21 cellular contexts compared by ENCODE assay signal in genomic region chr9:38761334-38761733, GRCh38. TPM values are rescaled to one million over a fixed set of nuclear protein-coding genes. Genes with fewer than 3 reads are reported as not detected.
DNase-seq lines count a peak whose midpoint lies in the region; ATAC-seq and TF ChIP-seq lines count a peak whose summit lies in the region.
"Had no signal": no experiment of that assay in that cellular context is flagged by ENCODE, and none has a peak within 500 bp of the region (broad histone marks: within the 10 kb centered on the region; RNA-seq: fewer than 3 reads in every experiment).

No MANE protein-coding gene starts in this region.

- H3K4me2 ChIP-seq in H9 (ENCODE audit: insufficient read depth, insufficient read length, low read length) (peak overlapping the region; percentile 19), parathyroid adenoma (ENCODE audit: low read length) (no peak overlapping the region)

- H3K23me2 ChIP-seq in H9 (ENCODE audit: insufficient read length, low read depth, low read length, poor library complexity, severe bottlenecking), result no peaks in the 10 kb centered on the region

- H2AFZ ChIP-seq in H9 (ENCODE audit: low read length) (peak overlapping the region; percentile 94), parathyroid adenoma (peak overlapping the region; percentile 56)
- H2AFZ ChIP-seq: GM23248 had no signal

- CTCF ChIA-PET in WTC11 (lab: Charles Lee), result interaction anchor here (0.8 to 1.2 kb wide), 3 partner anchors 34 to 344 kb away, joined by 3 to 4 read pairs (median 3); no protein-coding TSS in a partner anchor

- H3K9ac ChIP-seq in H9 (ENCODE audit: extremely low read depth, insufficient read length, low read length) (no peak overlapping the region), iPS-20b (ENCODE audit: low read depth, low read length) (peak overlapping the region; percentile 29; the same call in 1 of the 2 replicates), parathyroid adenoma (no peak overlapping the region)
- H3K9ac ChIP-seq: GM23248 had no signal

- no peak overlapping the region for H2BK20ac ChIP-seq in H9 (ENCODE audit: low read depth, low read length, poor library complexity, severe bottlenecking)

- H2BK120ac ChIP-seq in H9 (ENCODE audit: low read depth, low read length, poor library complexity, severe bottlenecking), result no peak overlapping the region

- no peaks in the 10 kb centered on the region for H4K20me1 ChIP-seq in H9 (ENCODE audit: control insufficient read depth, insufficient read depth, insufficient read length)

- peak overlapping the region; percentile 56 to 90 (median 78); a peak in 6 of 7 replicates for H3K27ac Mint-ChIP-seq in H9
- H3K27ac Mint-ChIP-seq in WTC11, result peak overlapping the region; percentile 93
- H3K27ac Mint-ChIP-seq: activated naive CD4-positive, alpha-beta T cell treated with anti-CD3 and anti-CD28 coated beads, Interleukin-2, amount 10 ng/mL, durations not matched to agents 7 days and 5 days; CD4-positive, alpha-beta memory T cell; dendritic cell treated with granulocyte-macrophage colony-stimulating factor and Interleukin-4, amounts not matched to agents 40 ng/mL and 50 ng/mL, for 4 days; type B pancreatic cell had no signal

- H3K18ac ChIP-seq in H9 (ENCODE audit: insufficient read length, low read depth, low read length), result no peak overlapping the region

- H3K79me2 ChIP-seq in H9 (ENCODE audit: insufficient read depth, low read length), result no peaks in the 10 kb centered on the region
- H3K79me2 ChIP-seq in parathyroid adenoma, result no peaks in the 10 kb centered on the region

- no peaks in the 10 kb centered on the region for H3K27me3 Mint-ChIP-seq in H9 (ENCODE audit: low read depth)
- H3K27me3 Mint-ChIP-seq in WTC11 (ENCODE audit: low read depth), result no peaks in the 10 kb centered on the region
- H3K27me3 Mint-ChIP-seq: activated naive CD4-positive, alpha-beta T cell treated with anti-CD3 and anti-CD28 coated beads, Interleukin-2, amount 10 ng/mL, durations not matched to agents 7 days and 5 days; dendritic cell treated with granulocyte-macrophage colony-stimulating factor and Interleukin-4, amounts not matched to agents 40 ng/mL and 50 ng/mL, for 4 days had no signal

- intact Hi-C loops in lower lobe of right lung (cut with DNase I), result no loop called here

- peaks cover 0 to 4% of the 10 kb centered on the region in 2 experiments; a peak in 2 of 5 replicates for H3K9me3 Mint-ChIP-seq in H9
- H3K9me3 Mint-ChIP-seq in WTC11, result no peaks in the 10 kb centered on the region; the same call in 1 of the 2 replicates
- H3K9me3 Mint-ChIP-seq: activated naive CD4-positive, alpha-beta T cell treated with anti-CD3 and anti-CD28 coated beads, Interleukin-2, amount 10 ng/mL, durations not matched to agents 7 days and 5 days; type B pancreatic cell had no signal

- H3K4me3 ChIP-seq in iPS-20b (ENCODE audit: low read length), result peak overlapping the region; percentile 25
- H3K4me3 ChIP-seq in parathyroid adenoma (ENCODE audit: low read depth, low read length), result no peak overlapping the region
- no peak overlapping the region for H3K4me3 ChIP-seq in lower lobe of right lung
- H3K4me3 ChIP-seq: GM23248 had no signal

- no peak overlapping the region for H3K14ac ChIP-seq in H9 (ENCODE audit: insufficient read depth, low read length)

- no peak overlapping the region for H2BK5ac ChIP-seq in H9 (ENCODE audit: insufficient read length, low read length)

- no peak overlapping the region for H3K4ac ChIP-seq in H9 (ENCODE audit: low read depth, low read length)

- no peak overlapping the region for H2BK12ac ChIP-seq in H9 (ENCODE audit: insufficient read length, low read depth, low read length)

- H3K27ac ChIP-seq in H9 (ENCODE audit: insufficient read length, low read depth, low read length) (peak overlapping the region; percentile 48), iPS-20b (ENCODE audit: low read length) (peak overlapping the region; percentile 52), parathyroid adenoma (no peak overlapping the region), lower lobe of right lung (no peak overlapping the region)
- H3K27ac ChIP-seq: GM23248 had no signal

- no peak overlapping the region for H2AK5ac ChIP-seq in H9 (ENCODE audit: insufficient read length, low read length)

- H4K8ac ChIP-seq in H9 (replicated peaks; ENCODE audit: insufficient read length, low read depth, low read length), result no peak overlapping the region

- no CpG with 5 or more reads among the region's 3 CpGs for WGBS in H9 (ENCODE audit: extremely low coverage, insufficient read length, low lambda C conversion rate)

- peaks cover 24 to 27% of the 10 kb centered on the region in 2 experiments for H3K4me1 Mint-ChIP-seq in H9
- peaks cover 29% of the 10 kb centered on the region for H3K4me1 Mint-ChIP-seq in WTC11
- H3K4me1 Mint-ChIP-seq: activated naive CD4-positive, alpha-beta T cell treated with anti-CD3 and anti-CD28 coated beads, Interleukin-2, amount 10 ng/mL, durations not matched to agents 7 days and 5 days; CD4-positive, alpha-beta memory T cell had no signal

- H3T11ph ChIP-seq in H9 (ENCODE audit: low read length), result peak overlapping the region; percentile 76

- H4K5ac ChIP-seq in H9 (ENCODE audit: insufficient read length, low read depth, low read length), result no peak overlapping the region

- H3K4me1 ChIP-seq in H9 (ENCODE audit: insufficient read depth, low read length), result 0 out of 2 replicates have a peak, but pooled peaks cover 5% of the 10 kb centered on the region
- H3K4me1 ChIP-seq in iPS-20b (ENCODE audit: insufficient read depth, low read length), result peaks cover 17% of the 10 kb centered on the region; the same call in 1 of the 2 replicates
- H3K4me1 ChIP-seq in parathyroid adenoma, result no peaks in the 10 kb centered on the region
- H3K4me1 ChIP-seq in lower lobe of right lung, result no peaks in the 10 kb centered on the region

- H3K9me3 ChIP-seq in H9 (ENCODE audit: control insufficient read depth, low read depth, low read length), result no peaks in the 10 kb centered on the region
- no peaks in the 10 kb centered on the region for H3K9me3 ChIP-seq in iPS-20b (ENCODE audit: insufficient read depth, low read depth, low read length)
- no peaks in the 10 kb centered on the region for H3K9me3 ChIP-seq in parathyroid adenoma (ENCODE audit: control insufficient read depth, low read length)
- H3K9me3 ChIP-seq in lower lobe of right lung, result no peaks in the 10 kb centered on the region

- H3K36me3 Mint-ChIP-seq in H9 (ENCODE audit: insufficient read depth in 1 of 3, low read depth in 3 of 3) (peaks cover 0 to 9% (median 0%) of the 10 kb centered on the region in 3 experiments; a peak in 4 of 7 replicates), WTC11 (no peaks in the 10 kb centered on the region)
- H3K36me3 Mint-ChIP-seq: activated naive CD4-positive, alpha-beta T cell treated with anti-CD3 and anti-CD28 coated beads, Interleukin-2, amount 10 ng/mL, durations not matched to agents 7 days and 5 days; CD4-positive, alpha-beta memory T cell; type B pancreatic cell had no signal

- no peak overlapping the region for H2BK15ac ChIP-seq in H9 (ENCODE audit: low read depth, low read length)

- TF ChIP-seq CTCF in H9 (conservative IDR thresholded peaks at IDR 0.05) (no peak), WTC11 (IDR thresholded peaks at IDR 0.05) (no peak), parathyroid adenoma (IDR thresholded peaks at IDR 0.05) (no peak), lower lobe of right lung (IDR thresholded peaks at IDR 0.05) (no peak)

- ATAC-seq in WTC11 (peak; percentile 73), GM21576 (IDR thresholded peaks at IDR 0.05; ENCODE audit: unreplicated experiment) (no peak), lower lobe of right lung (no peak)

- POLR2A ChIA-PET in WTC11 (lab: Charles Lee), result no interaction called here

- H3K56ac ChIP-seq in H9 (ENCODE audit: insufficient read length, low read depth, low read length), result no peak overlapping the region

- no peaks in the 10 kb centered on the region for H3K79me1 ChIP-seq in H9 (ENCODE audit: insufficient read depth, low read depth, low read length, poor library complexity, severe bottlenecking)

- no peak overlapping the region for H4K91ac ChIP-seq in H9 (ENCODE audit: insufficient read length, low read depth, low read length)

- H3K27me3 ChIP-seq in H9 (ENCODE audit: insufficient read depth, low read length) (no peaks in the 10 kb centered on the region), iPS-20b (ENCODE audit: insufficient read depth, low read length) (no peaks in the 10 kb centered on the region), parathyroid adenoma (ENCODE audit: control insufficient read depth, insufficient read depth, low read length) (no peaks in the 10 kb centered on the region), lower lobe of right lung (ENCODE audit: low read depth) (no peaks in the 10 kb centered on the region)

- H3K4me3 Mint-ChIP-seq in H9 (peak overlapping the region in 1 of 2 experiments; percentile 46; a peak in 3 of 5 replicates), WTC11 (0 out of 2 replicates have a peak overlapping the region, but pooled peaks have one; percentile 3)
- H3K4me3 Mint-ChIP-seq: activated naive CD4-positive, alpha-beta T cell treated with anti-CD3 and anti-CD28 coated beads, Interleukin-2, amount 10 ng/mL, durations not matched to agents 7 days and 5 days; CD4-positive, alpha-beta memory T cell; dendritic cell treated with granulocyte-macrophage colony-stimulating factor and Interleukin-4, amounts not matched to agents 40 ng/mL and 50 ng/mL, for 4 days; type B pancreatic cell had no signal

- no peak overlapping the region for H3K23ac ChIP-seq in H9 (ENCODE audit: insufficient read length, low read depth, low read length)

- peak; percentile 54 for DNase-seq in H9
- DNase-seq in WTC11 (ENCODE audit: low spot score), result no peak
- DNase-seq in SKM-1 (lab: John Stamatoyannopoulos, UW; ENCODE audit: unreplicated experiment), result no peak
- no peak for DNase-seq in lower lobe of right lung
- no peak for DNase-seq in effector CD8-positive, alpha-beta T cell (lab: John Stamatoyannopoulos, UW)
- DNase-seq: activated naive CD4-positive, alpha-beta T cell treated with anti-CD3 and anti-CD28 coated beads, Interleukin-2, amount 10 ng/mL, durations not matched to agents 7 days and 5 days; caudate nucleus; CD4-positive, alpha-beta memory T cell; DMS153; GF-D8; GM23248; Kasumi-1; NCI-H187; NCI-H526 treated with DMSO at 0.1 percent for 48 hours; stimulated activated CD8-positive, alpha-beta memory T cell treated with anti-CD3 and anti-CD28 coated beads, Interleukin-4, amount 100 ng/mL, for 48 hours had no signal

- H3K36me3 ChIP-seq in iPS-20b (ENCODE audit: insufficient read depth, low read depth, low read length), result no peaks in the 10 kb centered on the region
- no peaks in the 10 kb centered on the region for H3K36me3 ChIP-seq in parathyroid adenoma (ENCODE audit: control insufficient read depth, insufficient read depth, low read length)
- no peaks in the 10 kb centered on the region for H3K36me3 ChIP-seq in lower lobe of right lung

TF ChIP-seq in WTC11, 78 proteins besides CTCF, POLR2A, EP300 and RAD21 (continues in another document):
- TF ChIP-seq ZNF423 (CRISPR knock-in tag; IDR thresholded peaks at IDR 0.05) (no peak), MXD4 (CRISPR knock-in tag; IDR thresholded peaks at IDR 0.05; ENCODE audit: borderline replicate concordance) (no peak), ESRRA (CRISPR knock-in tag; IDR thresholded peaks at IDR 0.05; ENCODE audit: borderline replicate concordance) (no peak), ZBTB21 (CRISPR knock-in tag; IDR thresholded peaks at IDR 0.05; ENCODE audit: borderline replicate concordance) (no peak), TP53 (CRISPR knock-in tag; IDR thresholded peaks at IDR 0.05) (no peak)

RNA-seq across cellular contexts. Expression of gene FAM240B, which starts 41.4 kb away (rescaled TPM):
- total RNA-seq in H9 (2021) (not detected in 2 replicates), WTC11 (2021) (not detected in 3 replicates), lower lobe of right lung (not detected)
- total RNA-seq: CD4-positive, alpha-beta memory T cell; GM23248; lower leg skin had no signal

Comparison
In these comparisons a context has a peak if more than half of its experiments do, and no peak if none do; other contexts are left out.
1. H3K27ac ChIP-seq: peak in H9 (single experiment) and iPS-20b (single experiment); none in parathyroid adenoma (single experiment) and lower lobe of right lung (single experiment).